In genomic region chr3:57068437-57069089, GRCh38 we compare ENCODE assay signal across 8 cellular contexts. TPM values are rescaled to one million over a fixed set of nuclear protein-coding genes. Genes with fewer than 3 reads are reported as not detected.
A peak's percentile ranks its signal among the peaks of the same experiment; 100 is the strongest.
DNase-seq lines count a peak whose midpoint lies in the region; ATAC-seq lines count a peak whose summit lies in the region.

No MANE protein-coding gene starts in this region.

- DNase-seq in SIG-M5 treated with dmso at 0.1 percent for 504 hours (lab: John Stamatoyannopoulos, UW; ENCODE audit: unreplicated experiment) = peak; percentile 72
- no peak for DNase-seq in SIG-M5 (lab: John Stamatoyannopoulos, UW)
- peak; percentile 83 to 91 for DNase-seq in NOMO-1 (lab: John Stamatoyannopoulos, UW; ENCODE audit: unreplicated experiment in 2 of 2)
- peak in 1 of 3 experiments; percentile 9 for DNase-seq in effector memory CD8-positive, alpha-beta T cell
- DNase-seq in natural killer cell treated with Interleukin-12 subunit alpha and Interleukin-12 subunit beta and Interleukin-15 and Interleukin-18, amount 100 ng/mL, for 72 hours (ENCODE audit: low spot score) = no peak
- no peak for DNase-seq in NCI-H2171 treated with DMSO at 0.1 percent for 48 hours (lab: John Stamatoyannopoulos, UW)
- no peak for DNase-seq in epidermal melanocyte (ENCODE audit: insufficient read length, low spot score)

- H3K9me3 Mint-ChIP-seq in effector memory CD8-positive, alpha-beta T cell = no peaks in the 10 kb centered on the region
- no peaks in the 10 kb centered on the region for H3K9me3 Mint-ChIP-seq in natural killer cell treated with Interleukin-12 subunit alpha and Interleukin-12 subunit beta and Interleukin-15 and Interleukin-18, amount 100 ng/mL, for 72 hours

- H3K27ac Mint-ChIP-seq in effector memory CD8-positive, alpha-beta T cell = peak overlapping the region in 1 of 2 donors; percentile 38
- H3K27ac Mint-ChIP-seq in natural killer cell treated with Interleukin-12 subunit alpha and Interleukin-12 subunit beta and Interleukin-15 and Interleukin-18, amount 100 ng/mL, for 72 hours = peak overlapping the region in 1 of 2 donors; percentile 41

- H3K4me1 Mint-ChIP-seq in effector memory CD8-positive, alpha-beta T cell (ENCODE audit: low read depth in 2 of 2) = peaks cover 0 to 9% of the 10 kb centered on the region in 2 donors
- H3K4me1 Mint-ChIP-seq in natural killer cell treated with Interleukin-12 subunit alpha and Interleukin-12 subunit beta and Interleukin-15 and Interleukin-18, amount 100 ng/mL, for 72 hours (ENCODE audit: low read depth in 2 of 2) = peaks cover 15% of the 10 kb centered on the region in 2 donors

- H3K27me3 Mint-ChIP-seq in effector memory CD8-positive, alpha-beta T cell = peaks cover 21 to 23% of the 10 kb centered on the region in 2 donors
- H3K27me3 Mint-ChIP-seq in natural killer cell treated with Interleukin-12 subunit alpha and Interleukin-12 subunit beta and Interleukin-15 and Interleukin-18, amount 100 ng/mL, for 72 hours = no peaks in the 10 kb centered on the region

- peak; percentile 97 for ATAC-seq in HG02840 (IDR thresholded peaks at IDR 0.05; ENCODE audit: low FRiP score, unreplicated experiment)
- peak; percentile 98 for ATAC-seq in effector memory CD8-positive, alpha-beta T cell (replicated peaks)
- ATAC-seq in natural killer cell treated with Interleukin-12 subunit alpha and Interleukin-12 subunit beta and Interleukin-15 and Interleukin-18, amount 100 ng/mL, for 72 hours = peak; percentile 93 to 94

- no peaks in the 10 kb centered on the region for H3K36me3 Mint-ChIP-seq in effector memory CD8-positive, alpha-beta T cell (ENCODE audit: insufficient read depth)
- H3K36me3 Mint-ChIP-seq in natural killer cell treated with Interleukin-12 subunit alpha and Interleukin-12 subunit beta and Interleukin-15 and Interleukin-18, amount 100 ng/mL, for 72 hours = no peaks in the 10 kb centered on the region

- peak overlapping the region in 1 of 2 donors; percentile 34 for H3K4me3 Mint-ChIP-seq in effector memory CD8-positive, alpha-beta T cell
- peak overlapping the region; percentile 10 for H3K4me3 Mint-ChIP-seq in natural killer cell treated with Interleukin-12 subunit alpha and Interleukin-12 subunit beta and Interleukin-15 and Interleukin-18, amount 100 ng/mL, for 72 hours

RNA-seq across cellular contexts. Expression of gene SPATA12, which starts 8.1 kb away (rescaled TPM):
- total RNA-seq in natural killer cell treated with Interleukin-12 subunit alpha and Interleukin-12 subunit beta and Interleukin-15 and Interleukin-18, amount 100 ng/mL, for 72 hours = not detected

Comparison
In these comparisons a context has a peak if more than half of its experiments do, and no peak if none do; other contexts are left out.
1. DNase-seq: peak in SIG-M5 treated with dmso at 0.1 percent for 504 hours (single experiment) and NOMO-1 (2 of 2); none in SIG-M5 (single experiment), natural killer cell treated with Interleukin-12 subunit alpha and Interleukin-12 subunit beta and Interleukin-15 and Interleukin-18, amount 100 ng/mL, for 72 hours (single experiment), NCI-H2171 treated with DMSO at 0.1 percent for 48 hours (single experiment) and epidermal melanocyte (single experiment).
2. Peak in every context shown above with its lines, with median percentiles within 50 percentile points of each other: ATAC-seq.